Comparison of ENCODE assay signal across 20 cellular contexts in the genomic region with DNA sequence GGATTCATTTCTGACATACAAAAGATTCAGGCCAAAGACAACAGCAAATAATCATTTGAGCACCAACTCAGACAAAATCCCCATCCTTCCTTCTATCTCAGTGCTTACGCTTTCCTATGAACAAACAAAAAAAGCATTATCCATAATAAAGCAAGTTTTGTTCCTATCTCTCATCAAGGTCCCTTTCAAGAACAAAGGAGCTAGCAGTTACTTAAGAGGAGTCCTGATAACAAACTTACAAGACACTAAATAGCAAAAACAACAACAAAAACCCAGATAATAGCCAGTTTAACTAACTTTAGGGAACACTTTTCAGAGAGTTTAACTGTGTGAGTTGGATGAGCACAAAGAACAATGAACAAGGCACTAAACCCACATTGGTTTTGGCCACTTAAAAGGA. TPM values are rescaled to one million over a fixed set of nuclear protein-coding genes. Genes with fewer than 3 reads are reported as not detected.
DNase-seq lines count a peak whose midpoint lies in the region; TF ChIP-seq lines count a peak whose summit lies in the region.
"Had no signal": no experiment of that assay in that cellular context is flagged by ENCODE, and none has a peak within 500 bp of the region (broad histone marks: within the 10 kb centered on the region; RNA-seq: fewer than 3 reads in every experiment).

No MANE protein-coding gene starts in this region.

- H3K79me2 ChIP-seq in neural progenitor cell (ENCODE audit: low read depth), result peaks cover 66% of the 10 kb centered on the region

- H3K27me3 ChIP-seq in adrenal gland (no peaks in the 10 kb centered on the region), neural progenitor cell (no peaks in the 10 kb centered on the region), MG63 (no peaks in the 10 kb centered on the region)
- H3K27me3 ChIP-seq: SJSA1 had no signal

- H3K36me3 ChIP-seq in adrenal gland (replicated peaks in 1 of 2), result no peaks in the 10 kb centered on the region
- no peaks in the 10 kb centered on the region for H3K36me3 ChIP-seq in neural progenitor cell
- no peaks in the 10 kb centered on the region for H3K36me3 ChIP-seq in MG63
- H3K36me3 ChIP-seq: SJSA1 had no signal

- H3K4me2 ChIP-seq in neural progenitor cell, result peak overlapping the region; percentile 44

- peak overlapping the region; percentile 13 for H3K27ac Mint-ChIP-seq in endothelial cell (ENCODE audit: unreplicated experiment)
- H3K27ac Mint-ChIP-seq in neural progenitor cell, result no peak overlapping the region
- H3K27ac Mint-ChIP-seq: CD14-positive monocyte had no signal

- no peaks in the 10 kb centered on the region for H3K27me3 Mint-ChIP-seq in endothelial cell (ENCODE audit: unreplicated experiment)
- peaks cover 2% of the 10 kb centered on the region for H3K27me3 Mint-ChIP-seq in neural progenitor cell (ENCODE audit: insufficient read depth, low read depth)

- no peak for TF ChIP-seq POLR2A in adrenal gland (IDR thresholded peaks at IDR 0.05)

- TF ChIP-seq CTCF in adrenal gland (IDR thresholded peaks at IDR 0.05), result no peak
- no peak for TF ChIP-seq CTCF in endothelial cell (IDR thresholded peaks at IDR 0.05; ENCODE audit: unreplicated experiment)
- TF ChIP-seq CTCF in neural progenitor cell (IDR thresholded peaks at IDR 0.05), result no peak

- no peak overlapping the region for H3K4me3 Mint-ChIP-seq in endothelial cell (ENCODE audit: unreplicated experiment)
- H3K4me3 Mint-ChIP-seq in neural progenitor cell, result no peak overlapping the region
- H3K4me3 Mint-ChIP-seq: CD14-positive monocyte, H9 had no signal

- H3K36me3 Mint-ChIP-seq in endothelial cell (ENCODE audit: low read depth, unreplicated experiment), result no peaks in the 10 kb centered on the region
- peaks cover 19% of the 10 kb centered on the region for H3K36me3 Mint-ChIP-seq in neural progenitor cell

- H2AFZ ChIP-seq in neural progenitor cell (replicated peaks), result no peak overlapping the region

- intact Hi-C loops in adrenal gland (cut with DNase I), result no loop called here

- peaks cover 13% of the 10 kb centered on the region for H3F3A ChIP-seq in neural progenitor cell (ENCODE audit: low read depth)

- H3K4me1 Mint-ChIP-seq in endothelial cell (ENCODE audit: unreplicated experiment) (peaks cover 22% of the 10 kb centered on the region), neural progenitor cell (peaks cover 2% of the 10 kb centered on the region)

- H3K9me3 Mint-ChIP-seq in endothelial cell (ENCODE audit: unreplicated experiment) (no peaks in the 10 kb centered on the region), neural progenitor cell (peaks cover 8% of the 10 kb centered on the region)
- H3K9me3 Mint-ChIP-seq: H9 had no signal

- H3K4me3 ChIP-seq in adrenal gland (no peak overlapping the region), neural progenitor cell (no peak overlapping the region), MG63 (no peak overlapping the region)
- H3K4me3 ChIP-seq: SJSA1 had no signal

- peak overlapping the region in 3 of 5 donors; percentile 4 to 42 (median 16) for H3K27ac ChIP-seq in adrenal gland
- peak overlapping the region; percentile 64 for H3K27ac ChIP-seq in neural progenitor cell
- H3K27ac ChIP-seq: HL-60, SJSA1 had no signal

- DNase-seq in adrenal gland (no peak), endothelial cell (ENCODE audit: low spot score) (no peak), neural progenitor cell (ENCODE audit: low spot score) (peak; percentile 15), DMS153 treated with DMSO at 0.1 percent for 48 hours (lab: John Stamatoyannopoulos, UW; ENCODE audit: unreplicated experiment) (no peak), MG63 (no peak), ecto neural progenitor cell (ENCODE audit: low spot score) (no peak), NCI-H2107 (lab: John Stamatoyannopoulos, UW) (no peak)
- DNase-seq: ACHN, AML-193, COR-L47, H9, MV-4-11, NCI-H1417, NCI-H2029, NCI-H2171 treated with DMSO at 0.1 percent for 48 hours, NCI-H774, PC-3 had no signal

- peaks cover 8 to 32% of the 10 kb centered on the region in 2 donors for H3K4me1 ChIP-seq in adrenal gland (replicated peaks in 1 of 2)
- peaks cover 7% of the 10 kb centered on the region for H3K4me1 ChIP-seq in neural progenitor cell
- H3K4me1 ChIP-seq: SJSA1 had no signal

- H3K9ac ChIP-seq in neural progenitor cell, result no peak overlapping the region

- 30 to 45% (median 36%) methylated on average over 1 of the region's 1 CpG for WGBS in adrenal gland, 4 donors

- H3K9me3 ChIP-seq in adrenal gland (replicated peaks in 1 of 3), result no peaks in the 10 kb centered on the region
- no peaks in the 10 kb centered on the region for H3K9me3 ChIP-seq in neural progenitor cell (ENCODE audit: low read depth)
- H3K9me3 ChIP-seq in MG63, result no peaks in the 10 kb centered on the region
- H3K9me3 ChIP-seq: SJSA1 had no signal

- H4K20me1 ChIP-seq in neural progenitor cell (ENCODE audit: low read depth), result no peaks in the 10 kb centered on the region

RNA-seq across cellular contexts. Expression of a gene that starts 10.5 kb away (rescaled TPM):
- total RNA-seq in adrenal gland (10 to 100 TPM; 33.0 to 63.1 (median 47.5) TPM), endothelial cell (ENCODE audit: unreplicated experiment) (33.0 TPM), neural progenitor cell (ENCODE audit: low replicate concordance) (13.7 TPM in 2 replicates)
- 10 to 100 TPM in 1 of 3 donors, 1 to 10 TPM in 2; 3.6 to 16.4 (median 8.8) TPM for polyA plus RNA-seq in adrenal gland
- 12.8 and 17.2 TPM in 2 replicates for total RNA-seq in MG63 (2014; rRNA removed; shearing (Covaris generic); ENCODE audit: low replicate concordance)

RNA-seq across cellular contexts. Expression of a gene that starts 57.4 kb away (rescaled TPM):
- 1,000 to 10,000 TPM in 4 of 8 donors, 100 to 1,000 TPM in 4; 659 to 1,700 (median 996) TPM for total RNA-seq in adrenal gland
- polyA plus RNA-seq in adrenal gland, result 1,000 to 10,000 TPM; 1,376 to 5,145 (median 2,079) TPM
- 1,318 TPM for total RNA-seq in endothelial cell (ENCODE audit: unreplicated experiment)
- 3,057 and 3,732 TPM in 2 replicates for total RNA-seq in neural progenitor cell (ENCODE audit: low replicate concordance)
- total RNA-seq in MG63 (2014; rRNA removed; shearing (Covaris generic); ENCODE audit: low replicate concordance), result 2,302 and 3,969 TPM in 2 replicates
